Comparison of ENCODE assay signal across 1 cellular context in genomic region chr3:16302082-16302631, GRCh38.
TF ChIP-seq lines count a peak whose summit lies in the region.

No MANE protein-coding gene starts in this region.

TF ChIP-seq in GM12878, 131 proteins besides CTCF, POLR2A, EP300 and RAD21:
- TF ChIP-seq E4F1 (IDR thresholded peaks at IDR 0.05; ENCODE audit: borderline replicate concordance, partially characterized antibody): no peak
- 0 out of 2 replicates have a peak, but pooled peaks have one; percentile 28 for TF ChIP-seq ZNF687 (IDR thresholded peaks at IDR 0.05)
- TF ChIP-seq NKRF (conservative IDR thresholded peaks at IDR 0.05): no peak
- no peak for TF ChIP-seq REST (IDR thresholded peaks at IDR 0.05; ENCODE audit: low read depth, low read length)
- TF ChIP-seq SMAD5 (IDR thresholded peaks at IDR 0.05; ENCODE audit: low read depth): no peak
- TF ChIP-seq FOS (IDR thresholded peaks at IDR 0.05; ENCODE audit: borderline replicate concordance, extremely low read depth, insufficient read length): no peak
- no peak for TF ChIP-seq NBN (IDR thresholded peaks at IDR 0.05)
- peak; percentile 71 for TF ChIP-seq MTA2 (IDR thresholded peaks at IDR 0.05; ENCODE audit: low read depth)
- peak in 1 of 2 experiments; percentile 35; a peak in 1 of 4 replicates for TF ChIP-seq IKZF2 (IDR thresholded peaks at IDR 0.05)
- TF ChIP-seq NRF1 (conservative IDR thresholded peaks at IDR 0.05; ENCODE audit: low read depth, low read length): no peak
- 0 out of 2 replicates have a peak, but pooled peaks have one; percentile 2 for TF ChIP-seq POLR2AphosphoS5 (IDR thresholded peaks at IDR 0.05; ENCODE audit: low read length)
- no peak for TF ChIP-seq ATF7 (IDR thresholded peaks at IDR 0.05; ENCODE audit: low read depth)
- 0 out of 2 replicates have a peak, but pooled peaks have one; percentile 22 for TF ChIP-seq ZNF24 (IDR thresholded peaks at IDR 0.05)
- TF ChIP-seq POLR2AphosphoS2 (IDR thresholded peaks at IDR 0.05; ENCODE audit: low read depth, low read length): peak; percentile 38; the same call in 1 of the 2 replicates
- TF ChIP-seq JUND (IDR thresholded peaks at IDR 0.05; ENCODE audit: low read depth, low read length): no peak
